9 cellular contexts compared by ENCODE assay signal in the genomic region with DNA sequence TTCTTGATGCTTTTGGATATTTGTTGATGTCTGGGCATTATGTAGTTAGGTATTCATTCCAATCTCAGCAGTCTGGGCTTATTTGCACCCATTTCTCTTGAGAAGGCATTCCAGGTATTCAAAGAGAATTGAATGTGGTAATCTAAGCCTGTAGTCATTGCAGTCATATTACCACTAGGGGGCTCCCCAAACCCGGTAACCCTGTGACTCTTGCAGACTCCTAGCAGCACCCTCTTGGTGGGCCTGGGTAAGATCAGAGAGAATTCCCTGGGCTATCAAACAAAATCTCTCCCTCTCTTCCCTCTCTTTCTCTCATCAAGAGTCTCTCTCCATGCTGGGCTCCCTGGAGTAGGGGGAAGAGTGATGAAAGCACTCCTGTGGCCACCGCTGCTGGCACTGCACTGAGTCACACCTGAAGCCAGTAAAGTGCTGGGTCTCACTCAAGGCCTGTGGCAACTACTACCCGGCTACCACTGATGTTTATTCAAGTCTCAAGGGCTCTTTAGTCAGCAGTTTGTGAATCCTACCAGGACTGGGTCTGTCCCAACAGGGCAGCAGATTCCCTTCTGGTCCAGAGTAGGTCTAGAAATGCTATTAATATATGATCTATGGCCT.
DNase-seq lines count a peak whose midpoint lies in the region; ATAC-seq and TF ChIP-seq lines count a peak whose summit lies in the region.
"Had no signal": no experiment of that assay in that cellular context is flagged by ENCODE, and none has a peak within 500 bp of the region (broad histone marks: within the 10 kb centered on the region; RNA-seq: fewer than 3 reads in every experiment).

No MANE protein-coding gene starts in this region.

- no peaks in the 10 kb centered on the region for H3K4me1 ChIP-seq in OCI-LY1 (ENCODE audit: insufficient read depth, low read length, severe bottlenecking)
- H3K4me1 ChIP-seq in tibial artery: no peaks in the 10 kb centered on the region

- no peak overlapping the region for H3K4me3 Mint-ChIP-seq in MCF 10A (ENCODE audit: unreplicated experiment)
- H3K4me3 Mint-ChIP-seq: memory B cell had no signal

- H3F3A ChIP-seq in OCI-LY1 (ENCODE audit: insufficient read depth, low read length): no peaks in the 10 kb centered on the region

- H3K4me3 ChIP-seq in GM06990 (replicated peaks; ENCODE audit: low read depth, low read length): no peak overlapping the region
- H3K4me3 ChIP-seq in OCI-LY1 (ENCODE audit: low read depth, low read length, poor library complexity, severe bottlenecking): no peak overlapping the region
- H3K4me3 ChIP-seq in tibial artery: no peak overlapping the region

- intact Hi-C loops in MCF 10A (cut with micrococcal nuclease) (loop anchor here (5.0 kb wide), 1 partner anchor 312 kb away; no protein-coding TSS in a partner anchor), tibial artery (cut with DNase I; ENCODE audit: low total_unique reads) (no loop called here)

- ATAC-seq in HG02943 (IDR thresholded peaks at IDR 0.05; ENCODE audit: low read depth, unreplicated experiment) (peak; percentile 77), GM18505 (IDR thresholded peaks at IDR 0.05; ENCODE audit: unreplicated experiment) (no peak)

- H3K9ac ChIP-seq in OCI-LY1 (ENCODE audit: low read length): no peak overlapping the region

- H3K4me1 Mint-ChIP-seq in MCF 10A (ENCODE audit: insufficient read depth, unreplicated experiment): no peaks in the 10 kb centered on the region
- H3K4me1 Mint-ChIP-seq: memory B cell had no signal

- DNase-seq in AG09319 (ENCODE audit: extremely low read depth, low read depth): no peak
- peak; percentile 6 for DNase-seq in GM06990 (ENCODE audit: extremely low read depth, insufficient read length)
- DNase-seq in MCF 10A (ENCODE audit: unreplicated experiment): peak; percentile 61
- DNase-seq in lung microvascular endothelial cell (ENCODE audit: low read depth in 2 of 2): peak; percentile 40 to 48
- DNase-seq in tibial artery: no peak

- no peak overlapping the region for H3K27ac Mint-ChIP-seq in MCF 10A (ENCODE audit: low read depth, unreplicated experiment)
- H3K27ac Mint-ChIP-seq: memory B cell had no signal

- no peaks in the 10 kb centered on the region for H3K9me3 ChIP-seq in OCI-LY1 (ENCODE audit: low read length)
- no peaks in the 10 kb centered on the region for H3K9me3 ChIP-seq in tibial artery

- H3K36me3 ChIP-seq in GM06990 (ENCODE audit: control insufficient read depth, insufficient read depth, low read length) (no peaks in the 10 kb centered on the region), OCI-LY1 (ENCODE audit: insufficient read depth, low read length) (no peaks in the 10 kb centered on the region), tibial artery (no peaks in the 10 kb centered on the region)

- no peaks in the 10 kb centered on the region for H3K79me2 ChIP-seq in OCI-LY1 (ENCODE audit: insufficient read depth, low read length)

- no peak overlapping the region for H2AFZ ChIP-seq in OCI-LY1 (ENCODE audit: low read length)

- POLR2A ChIA-PET in MCF 10A (lab: Yijun Ruan, JAX): no interaction called here

- TF ChIP-seq POLR2A in GM18505 (IDR thresholded peaks at IDR 0.05; ENCODE audit: borderline replicate concordance, extremely low read depth, insufficient read depth, insufficient read length): no peak

- H3K9me2 ChIP-seq in OCI-LY1 (ENCODE audit: low read depth, low read length): no peaks in the 10 kb centered on the region

- no peak overlapping the region for H3K4me2 ChIP-seq in OCI-LY1 (ENCODE audit: low read length)

- CTCF ChIA-PET in MCF 10A (lab: Yijun Ruan, JAX): interaction anchor here (0.8 to 1.4 kb wide), 3 partner anchors 10 to 627 kb away, joined by 4 to 5 read pairs (median 4); no protein-coding TSS in a partner anchor

- TF ChIP-seq CTCF in AG09319 (IDR thresholded peaks at IDR 0.05; ENCODE audit: low read depth, low read length): peak; percentile 67
- TF ChIP-seq CTCF in GM06990 (IDR thresholded peaks at IDR 0.05; ENCODE audit: insufficient read depth, low read length, poor library complexity, severe bottlenecking): peak; percentile 83
- TF ChIP-seq CTCF in OCI-LY1 (IDR thresholded peaks at IDR 0.05; ENCODE audit: low read length): peak; percentile 59
- TF ChIP-seq CTCF in MCF 10A (IDR thresholded peaks at IDR 0.05; ENCODE audit: unreplicated experiment): peak; percentile 68
- peak in 1 of 2 experiments; percentile 30 for TF ChIP-seq CTCF in tibial artery (IDR thresholded peaks at IDR 0.05)

- no peaks in the 10 kb centered on the region for H4K20me1 ChIP-seq in OCI-LY1 (ENCODE audit: insufficient read depth, low read length)

- H3K27me3 ChIP-seq in GM06990 (replicated peaks; ENCODE audit: control insufficient read depth, insufficient read depth, low read length): no peaks in the 10 kb centered on the region
- no peaks in the 10 kb centered on the region for H3K27me3 ChIP-seq in OCI-LY1 (ENCODE audit: insufficient read depth, low read length)
- H3K27me3 ChIP-seq in tibial artery: no peaks in the 10 kb centered on the region

- H3K27me3 Mint-ChIP-seq in MCF 10A (ENCODE audit: insufficient read depth, unreplicated experiment): peaks cover 94% of the 10 kb centered on the region

- H3K36me3 Mint-ChIP-seq in MCF 10A (ENCODE audit: insufficient read depth, unreplicated experiment): no peaks in the 10 kb centered on the region
- H3K36me3 Mint-ChIP-seq: memory B cell had no signal

- peaks cover 16% of the 10 kb centered on the region for H3K9me3 Mint-ChIP-seq in MCF 10A (ENCODE audit: unreplicated experiment)
- H3K9me3 Mint-ChIP-seq: memory B cell had no signal

- no peak overlapping the region for H3K27ac ChIP-seq in OCI-LY1 (ENCODE audit: low read depth, low read length, poor library complexity, severe bottlenecking)
- H3K27ac ChIP-seq in tibial artery: no peak overlapping the region

- no TSS peak for BruUV-seq in MCF 10A (replicated peaks; lab: Mats Ljungman, UMichigan)

Comparison
In these comparisons a context has a peak if more than half of its experiments do, and no peak if none do; other contexts are left out.
1. DNase-seq: peak in GM06990 (single experiment), MCF 10A (single experiment) and lung microvascular endothelial cell (2 of 2); none in AG09319 (single experiment) and tibial artery (0 of 2).